ENCODE assay signal across 1 cellular context in the genomic region with DNA sequence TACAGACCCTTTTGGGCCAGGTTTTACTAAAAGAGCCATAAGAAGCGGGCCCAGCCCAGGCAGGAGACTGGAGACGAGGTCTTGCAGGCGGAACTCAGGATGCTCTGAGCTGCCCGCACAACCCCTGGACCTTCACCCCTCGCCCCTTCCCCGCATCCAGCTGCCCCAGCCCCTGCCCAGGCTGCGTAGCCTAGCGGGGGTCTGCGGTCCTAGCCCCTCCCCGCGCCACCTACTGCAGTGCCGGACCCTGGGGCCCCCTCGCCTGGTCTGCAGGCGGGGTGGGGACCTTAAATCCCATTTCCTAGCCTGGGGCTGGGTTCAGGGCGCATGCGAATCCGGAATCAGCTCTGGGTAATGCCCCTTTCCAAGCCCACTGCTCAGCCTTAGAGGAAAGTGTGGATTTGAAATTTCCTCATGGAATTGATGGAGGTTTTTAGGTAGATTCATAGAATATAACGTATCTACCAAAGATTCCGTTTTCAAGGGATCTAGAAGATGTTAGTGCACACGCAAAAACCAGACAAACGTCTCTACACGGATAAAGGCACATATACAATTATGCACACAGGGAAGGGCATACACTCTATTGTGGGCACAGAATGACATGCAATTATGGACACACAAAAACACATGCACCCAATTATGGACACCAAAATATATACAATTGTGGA.
TF ChIP-seq lines count a peak whose summit lies in the region.

No MANE protein-coding gene starts in this region.

TF ChIP-seq in endothelial cell of umbilical vein, 7 proteins besides CTCF, POLR2A, EP300 and RAD21:
- TF ChIP-seq POLR2AphosphoS5 (IDR thresholded peaks at IDR 0.05; ENCODE audit: insufficient read depth, low read depth, low read length) (no peak), GATA2 (IDR thresholded peaks at IDR 0.05; ENCODE audit: insufficient read depth, insufficient read length, low read depth, low read length) (no peak), EZH2 (IDR thresholded peaks at IDR 0.05; ENCODE audit: borderline replicate concordance, low read depth, low read length, severe bottlenecking) (no peak), MYC (IDR thresholded peaks at IDR 0.05; ENCODE audit: low read depth, low read length) (no peak), JUN (IDR thresholded peaks at IDR 0.05; ENCODE audit: borderline replicate concordance, insufficient read depth, insufficient read length, low read depth) (no peak), FOS (IDR thresholded peaks at IDR 0.05; ENCODE audit: borderline replicate concordance, insufficient read depth, low read length) (no peak)
- TF ChIP-seq, protein P1, sequence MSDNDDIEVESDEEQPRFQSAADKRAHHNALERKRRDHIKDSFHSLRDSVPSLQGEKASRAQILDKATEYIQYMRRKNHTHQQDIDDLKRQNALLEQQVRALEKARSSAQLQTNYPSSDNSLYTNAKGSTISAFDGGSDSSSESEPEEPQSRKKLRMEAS (IDR thresholded peaks at IDR 0.05; ENCODE audit: insufficient read depth, insufficient read length) = no peak
TF ChIP-seq in endothelial cell of umbilical vein: peak in this region for 0.
